Comparison of ENCODE assay signal across 12 cellular contexts in the genomic region with DNA sequence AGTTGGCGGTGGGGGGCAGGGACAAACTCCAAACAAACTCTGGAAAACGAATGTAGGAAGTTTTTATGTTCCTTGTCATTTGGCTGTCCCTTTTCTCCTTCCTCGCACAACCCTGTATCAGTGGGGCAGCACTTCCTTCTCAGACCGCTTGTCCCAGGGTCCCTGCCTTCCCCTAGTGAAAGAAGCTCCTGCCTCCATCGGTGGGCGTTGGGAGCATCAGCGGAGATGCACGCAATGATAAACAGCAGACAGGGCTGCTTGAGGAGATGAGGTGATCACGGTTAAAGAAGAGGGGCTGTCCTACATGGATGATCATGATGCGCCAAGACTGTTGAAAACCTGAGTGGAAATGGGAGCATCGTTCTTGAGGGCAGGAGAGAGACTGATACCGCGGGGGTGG. TPM values are rescaled to one million over a fixed set of nuclear protein-coding genes. Genes with fewer than 3 reads are reported as not detected.
DNase-seq lines count a peak whose midpoint lies in the region; ATAC-seq, FAIRE-seq and TF ChIP-seq lines count a peak whose summit lies in the region.
"Had no signal": no experiment of that assay in that cellular context is flagged by ENCODE, and none has a peak within 500 bp of the region (broad histone marks: within the 10 kb centered on the region; RNA-seq: fewer than 3 reads in every experiment).

No MANE protein-coding gene starts in this region.

- no peak overlapping the region for H4K91ac ChIP-seq in neuronal stem cell (ENCODE audit: low read depth, low read length, poor library complexity)

- H3K4ac ChIP-seq in neuronal stem cell (ENCODE audit: low read length), result no peak overlapping the region

- ATAC-seq in HG02763 (IDR thresholded peaks at IDR 0.05; ENCODE audit: unreplicated experiment) (no peak), HG03442 (IDR thresholded peaks at IDR 0.05; ENCODE audit: unreplicated experiment) (no peak), HG03108 (IDR thresholded peaks at IDR 0.05; ENCODE audit: unreplicated experiment) (no peak)
- ATAC-seq: activated T-cell treated with anti-CD3 and anti-CD28 coated beads, Interleukin-2, amount 50 U/mL, for 72 hours; stimulated activated naive B cell treated with anti-CD40 and anti-IgM and Interleukin-4, amounts not matched to agents 10 μg/mL and 1 μg/mL and 100 μg/mL, for 72 hours had no signal

- no peak overlapping the region for H3K27ac ChIP-seq in neuronal stem cell (replicated peaks; ENCODE audit: low read length)

- H3K9ac ChIP-seq in neuronal stem cell (ENCODE audit: low read depth, low read length, poor library complexity), result no peak overlapping the region

- H2BK12ac ChIP-seq in neuronal stem cell (ENCODE audit: low read length), result no peak overlapping the region

- peak overlapping the region; percentile 83 for H2AFZ ChIP-seq in neuronal stem cell (ENCODE audit: low read length)

- no peak overlapping the region for H3K14ac ChIP-seq in neuronal stem cell (ENCODE audit: low read length)

- DNase-seq in fibroblast of villous mesenchyme (ENCODE audit: low read depth), result no peak
- no peak for DNase-seq in neuronal stem cell (ENCODE audit: low spot score)
- DNase-seq in urothelium cell line (ENCODE audit: low spot score), result no peak
- DNase-seq: activated B cell treated with CpG ODN at 0.5 μM for 24 hours; activated T-cell treated with anti-CD3 and anti-CD28 coated beads, Interleukin-2, amount 50 U/mL, for 72 hours; central memory CD4-positive, alpha-beta T cell; Kasumi-1; stimulated activated naive B cell treated with anti-CD40 and anti-IgM and Interleukin-4, amounts not matched to agents 10 μg/mL and 1 μg/mL and 100 μg/mL, for 72 hours had no signal

- H2BK120ac ChIP-seq in neuronal stem cell (ENCODE audit: low read depth, low read length), result no peak overlapping the region

- no peak overlapping the region for H4K8ac ChIP-seq in neuronal stem cell (ENCODE audit: low read depth, low read length)

- no peak overlapping the region for H3K18ac ChIP-seq in neuronal stem cell (ENCODE audit: low read length)

- no peaks in the 10 kb centered on the region for H3K36me3 ChIP-seq in neuronal stem cell (replicated peaks in 1 of 2; ENCODE audit: control insufficient read depth in 2 of 2, insufficient read depth in 2 of 2, low read length in 2 of 2)

- H3K4me1 ChIP-seq in neuronal stem cell (ENCODE audit: control insufficient read depth in 2 of 2, insufficient read depth in 1 of 2, low read depth in 1 of 2, low read length in 2 of 2), result peaks cover 0 to 5% of the 10 kb centered on the region in 2 donors

- no peak for TF ChIP-seq CTCF in WI38 (IDR thresholded peaks at IDR 0.05; ENCODE audit: low read depth, low read length)
- TF ChIP-seq CTCF in fibroblast of villous mesenchyme (IDR thresholded peaks at IDR 0.05; ENCODE audit: insufficient read depth, low read depth, low read length), result no peak

- FAIRE-seq in urothelium cell line (lab: Jason Lieb, UNC), result peak; percentile 20

- no CpG with 5 or more reads among the region's 13 CpGs for WGBS in neuronal stem cell (ENCODE audit: extremely low coverage in 2 of 2, insufficient read length in 2 of 2, insufficient replicate concordance in 1 of 2), 2 donors

- no peak overlapping the region for H2BK5ac ChIP-seq in neuronal stem cell (ENCODE audit: low read length)

- H3K4me3 ChIP-seq in WI38 (ENCODE audit: low read depth, low read length), result peak overlapping the region; percentile 63
- H3K4me3 ChIP-seq in fibroblast of villous mesenchyme (ENCODE audit: low read depth, low read length), result peak overlapping the region; percentile 59
- no peak overlapping the region for H3K4me3 ChIP-seq in neuronal stem cell (ENCODE audit: low read length in 2 of 2)

- no peak overlapping the region for H2BK15ac ChIP-seq in neuronal stem cell (ENCODE audit: low read length)

- H2AK5ac ChIP-seq in neuronal stem cell (ENCODE audit: low read depth, low read length), result no peak overlapping the region

- no peaks in the 10 kb centered on the region for H3K27me3 ChIP-seq in neuronal stem cell (ENCODE audit: control insufficient read depth in 3 of 3, insufficient read depth in 3 of 3, low read depth in 1 of 3, low read length in 3 of 3)

- no peak overlapping the region for H3K4me2 ChIP-seq in neuronal stem cell (ENCODE audit: insufficient read depth, low read length, poor library complexity, severe bottlenecking)

- H3K23ac ChIP-seq in neuronal stem cell (ENCODE audit: low read depth, low read length, poor library complexity), result no peak overlapping the region

- H3K79me1 ChIP-seq in neuronal stem cell (ENCODE audit: low read depth, low read length), result no peaks in the 10 kb centered on the region

- H3K9me3 ChIP-seq in neuronal stem cell (replicated peaks in 1 of 2; ENCODE audit: control insufficient read depth in 2 of 2, insufficient read depth in 1 of 2, low read depth in 1 of 2, low read length in 2 of 2), result no peaks in the 10 kb centered on the region

RNA-seq across cellular contexts. Expression of a gene that starts 0.6 kb away (rescaled TPM):
- 127 and 146 TPM in 2 replicates for total RNA-seq in fibroblast of villous mesenchyme
- 1.7 TPM for polyA plus RNA-seq in neuronal stem cell (2013, experiment 1 of 2)
- 2.0 TPM for polyA plus RNA-seq in neuronal stem cell (2013, experiment 2 of 2)

RNA-seq across cellular contexts. Expression of a gene that starts 31.1 kb away (rescaled TPM):
- total RNA-seq in fibroblast of villous mesenchyme, result 83.4 and 84.2 TPM in 2 replicates
- polyA plus RNA-seq in neuronal stem cell (2013, experiment 1 of 2), result 7.2 TPM
- 7.5 TPM for polyA plus RNA-seq in neuronal stem cell (2013, experiment 2 of 2)

RNA-seq across cellular contexts. Expression of a gene that starts 42.9 kb away (rescaled TPM):
- 20.6 and 26.3 TPM in 2 replicates for total RNA-seq in fibroblast of villous mesenchyme
- 23.8 TPM for polyA plus RNA-seq in neuronal stem cell (2013, experiment 1 of 2)
- 23.7 TPM for polyA plus RNA-seq in neuronal stem cell (2013, experiment 2 of 2)

RNA-seq across cellular contexts. Expression of a gene that starts 47.9 kb away (rescaled TPM):
- total RNA-seq in fibroblast of villous mesenchyme, result 30.2 and 34.5 TPM in 2 replicates
- polyA plus RNA-seq in neuronal stem cell (2013, experiment 1 of 2), result 22.9 TPM
- 21.6 TPM for polyA plus RNA-seq in neuronal stem cell (2013, experiment 2 of 2)

Comparison
In these comparisons a context has a peak if more than half of its experiments do, and no peak if none do; other contexts are left out.
1. H3K4me3 ChIP-seq: peak in WI38 (single experiment) and fibroblast of villous mesenchyme (single experiment); none in neuronal stem cell (0 of 2).